15 cellular contexts compared by ENCODE assay signal in genomic region chr20:2315440-2315778, GRCh38. TPM values are rescaled to one million over a fixed set of nuclear protein-coding genes. Genes with fewer than 3 reads are reported as not detected.
A peak's percentile ranks its signal among the peaks of the same experiment; 100 is the strongest.
DNase-seq lines count a peak whose midpoint lies in the region; ATAC-seq and TF ChIP-seq lines count a peak whose summit lies in the region.
"Had no signal": no experiment of that assay in that cellular context is flagged by ENCODE, and none has a peak within 500 bp of the region (broad histone marks: within the 10 kb centered on the region; RNA-seq: fewer than 3 reads in every experiment).

No MANE protein-coding gene starts in this region.

- no peak overlapping the region for H3K4me2 ChIP-seq in mesenchymal stem cell (ENCODE audit: low read length, poor library complexity, severe bottlenecking)
- H3K4me2 ChIP-seq: BLaER1 had no signal

- no peak overlapping the region for H3K4ac ChIP-seq in mesenchymal stem cell (ENCODE audit: low read depth in 1 of 2, low read length in 2 of 2)

- no peak overlapping the region for H3K27ac Mint-ChIP-seq in natural killer cell treated with Interleukin-12 subunit alpha and Interleukin-12 subunit beta and Interleukin-15 and Interleukin-18, amount 100 ng/mL, for 72 hours
- H3K27ac Mint-ChIP-seq in natural killer cell (no peak overlapping the region), endodermal cell (no peak overlapping the region)
- H3K27ac Mint-ChIP-seq in dendritic cell treated with granulocyte-macrophage colony-stimulating factor and Interleukin-4, amounts not matched to agents 40 ng/mL and 50 ng/mL, for 4 days: peak overlapping the region; percentile 89

- H3K4me3 Mint-ChIP-seq in natural killer cell treated with Interleukin-12 subunit alpha and Interleukin-12 subunit beta and Interleukin-15 and Interleukin-18, amount 100 ng/mL, for 72 hours: no peak overlapping the region
- no peak overlapping the region for H3K4me3 Mint-ChIP-seq in natural killer cell
- no peak overlapping the region for H3K4me3 Mint-ChIP-seq in dendritic cell treated with granulocyte-macrophage colony-stimulating factor and Interleukin-4, amounts not matched to agents 40 ng/mL and 50 ng/mL, for 4 days
- H3K4me3 Mint-ChIP-seq in endodermal cell: no peak overlapping the region

- no peaks in the 10 kb centered on the region for H3K4me1 ChIP-seq in mesenchymal stem cell (ENCODE audit: control insufficient read depth, insufficient read depth, low read depth, low read length)
- no peaks in the 10 kb centered on the region for H3K4me1 ChIP-seq in upper lobe of right lung
- H3K4me1 ChIP-seq in endodermal cell (ENCODE audit: control insufficient read depth, insufficient read depth, low read length): no peaks in the 10 kb centered on the region
- H3K4me1 ChIP-seq: BLaER1 had no signal

- peaks cover 5 to 8% of the 10 kb centered on the region in 2 donors for H3K27me3 Mint-ChIP-seq in natural killer cell treated with Interleukin-12 subunit alpha and Interleukin-12 subunit beta and Interleukin-15 and Interleukin-18, amount 100 ng/mL, for 72 hours
- peaks cover 7 to 8% of the 10 kb centered on the region in 2 donors for H3K27me3 Mint-ChIP-seq in natural killer cell (ENCODE audit: low read depth in 2 of 2)
- no peaks in the 10 kb centered on the region for H3K27me3 Mint-ChIP-seq in dendritic cell treated with granulocyte-macrophage colony-stimulating factor and Interleukin-4, amounts not matched to agents 40 ng/mL and 50 ng/mL, for 4 days
- H3K27me3 Mint-ChIP-seq in endodermal cell (ENCODE audit: insufficient read depth): no peaks in the 10 kb centered on the region

- H3K4me1 Mint-ChIP-seq in natural killer cell treated with Interleukin-12 subunit alpha and Interleukin-12 subunit beta and Interleukin-15 and Interleukin-18, amount 100 ng/mL, for 72 hours (ENCODE audit: low read depth in 2 of 2): no peaks in the 10 kb centered on the region
- no peaks in the 10 kb centered on the region for H3K4me1 Mint-ChIP-seq in natural killer cell
- H3K4me1 Mint-ChIP-seq in dendritic cell treated with granulocyte-macrophage colony-stimulating factor and Interleukin-4, amounts not matched to agents 40 ng/mL and 50 ng/mL, for 4 days (ENCODE audit: low read depth): peaks cover 55% of the 10 kb centered on the region
- H3K4me1 Mint-ChIP-seq in endodermal cell: no peaks in the 10 kb centered on the region

- POLR2A ChIA-PET in HEK293T (lab: Yijun Ruan, JAX): no interaction called here

- H3K14ac ChIP-seq in mesenchymal stem cell (ENCODE audit: low read length in 2 of 2): no peak overlapping the region

- peak overlapping the region; percentile 50 for H3K9ac ChIP-seq in mesenchymal stem cell (ENCODE audit: low read length)
- no peak overlapping the region for H3K9ac ChIP-seq in endodermal cell (ENCODE audit: extremely low read depth, low read length, poor library complexity, severe bottlenecking)
- H3K9ac ChIP-seq: BLaER1 had no signal

- no peak overlapping the region for H2BK120ac ChIP-seq in mesenchymal stem cell (ENCODE audit: low read depth, low read length)

- no peaks in the 10 kb centered on the region for H3K9me3 Mint-ChIP-seq in natural killer cell treated with Interleukin-12 subunit alpha and Interleukin-12 subunit beta and Interleukin-15 and Interleukin-18, amount 100 ng/mL, for 72 hours
- H3K9me3 Mint-ChIP-seq in natural killer cell: peaks cover 0 to 2% of the 10 kb centered on the region in 2 donors
- H3K9me3 Mint-ChIP-seq in dendritic cell treated with granulocyte-macrophage colony-stimulating factor and Interleukin-4, amounts not matched to agents 40 ng/mL and 50 ng/mL, for 4 days: no peaks in the 10 kb centered on the region
- no peaks in the 10 kb centered on the region for H3K9me3 Mint-ChIP-seq in endodermal cell

- H2BK5ac ChIP-seq in mesenchymal stem cell (ENCODE audit: low read depth, low read length, poor library complexity, severe bottlenecking): no peak overlapping the region

- no peak for DNase-seq in natural killer cell treated with Interleukin-12 subunit alpha and Interleukin-12 subunit beta and Interleukin-15 and Interleukin-18, amount 100 ng/mL, for 72 hours (ENCODE audit: low spot score)
- DNase-seq in natural killer cell (no peak), mesenchymal stem cell (no peak), upper lobe of right lung (no peak), glomerular visceral epithelial cell (ENCODE audit: extremely low spot score) (no peak), endodermal cell (no peak), HEK293T (ENCODE audit: extremely low spot score) (no peak)
- DNase-seq: KG1, NCI-H1694, NCI-H524 treated with DMSO at 0.1 percent for 48 hours had no signal

- H2BK15ac ChIP-seq in mesenchymal stem cell (ENCODE audit: low read depth, poor library complexity, severe bottlenecking): no peak overlapping the region

- no peak overlapping the region for H4K91ac ChIP-seq in mesenchymal stem cell (ENCODE audit: low read length)

- no CpG with 5 or more reads among the region's 1 CpG for WGBS in mesenchymal stem cell
- WGBS in endodermal cell (ENCODE audit: insufficient coverage in 1 of 2, insufficient read length in 1 of 2), 2 experiments: 96% methylated on average over 1 of the region's 1 CpG; no CpG with 5 or more reads in 1 of the 2 experiments

- H3K27ac ChIP-seq in mesenchymal stem cell (ENCODE audit: low read length, poor library complexity, severe bottlenecking) (no peak overlapping the region), upper lobe of right lung (no peak overlapping the region), endodermal cell (ENCODE audit: low read depth, low read length) (no peak overlapping the region)
- H3K27ac ChIP-seq: BLaER1 had no signal

- peak overlapping the region in 1 of 2 experiments; percentile 32 for H3K4me3 ChIP-seq in mesenchymal stem cell (ENCODE audit: insufficient read depth in 1 of 2, low read depth in 1 of 2, low read length in 2 of 2)
- no peak overlapping the region for H3K4me3 ChIP-seq in upper lobe of right lung
- no peak overlapping the region for H3K4me3 ChIP-seq in endodermal cell (ENCODE audit: low read length)
- H3K4me3 ChIP-seq: BLaER1 had no signal

- peak; percentile 18 to 43 for ATAC-seq in natural killer cell treated with Interleukin-12 subunit alpha and Interleukin-12 subunit beta and Interleukin-15 and Interleukin-18, amount 100 ng/mL, for 72 hours
- ATAC-seq in natural killer cell: no peak
- peak; percentile 6 for ATAC-seq in upper lobe of right lung
- ATAC-seq: Panc1 had no signal

- intact Hi-C loops in natural killer cell (cut with micrococcal nuclease): no loop called here
- intact Hi-C loops in dendritic cell treated with granulocyte-macrophage colony-stimulating factor and Interleukin-4, amounts not matched to agents 40 ng/mL and 50 ng/mL, for 4 days (cut with micrococcal nuclease): no loop called here
- intact Hi-C loops in upper lobe of right lung (cut with DNase I): no loop called here

- no peak overlapping the region for H2AK5ac ChIP-seq in mesenchymal stem cell (ENCODE audit: low read length, severe bottlenecking)

- no peak for TF ChIP-seq CTCF in natural killer cell (IDR thresholded peaks at IDR 0.05)
- TF ChIP-seq CTCF in upper lobe of right lung (IDR thresholded peaks at IDR 0.05): no peak
- TF ChIP-seq CTCF in endodermal cell (conservative IDR thresholded peaks at IDR 0.05): no peak

- H3K27me3 ChIP-seq in mesenchymal stem cell (ENCODE audit: control insufficient read depth in 1 of 2, insufficient read depth in 1 of 2, low read length in 2 of 2) (peaks cover 0 to 10% of the 10 kb centered on the region in 2 experiments), upper lobe of right lung (peaks cover 8% of the 10 kb centered on the region), endodermal cell (ENCODE audit: control insufficient read depth, insufficient read depth, low read length, poor library complexity, severe bottlenecking) (no peaks in the 10 kb centered on the region)
- H3K27me3 ChIP-seq: BLaER1 had no signal

- no peaks in the 10 kb centered on the region for H3K36me3 Mint-ChIP-seq in natural killer cell treated with Interleukin-12 subunit alpha and Interleukin-12 subunit beta and Interleukin-15 and Interleukin-18, amount 100 ng/mL, for 72 hours
- H3K36me3 Mint-ChIP-seq in natural killer cell (no peaks in the 10 kb centered on the region), endodermal cell (ENCODE audit: low read depth) (no peaks in the 10 kb centered on the region)
- H3K36me3 Mint-ChIP-seq in dendritic cell treated with granulocyte-macrophage colony-stimulating factor and Interleukin-4, amounts not matched to agents 40 ng/mL and 50 ng/mL, for 4 days (ENCODE audit: low read depth): no peaks in the 10 kb centered on the region

- CTCF ChIA-PET in HEK293T (lab: Yijun Ruan, JAX): no interaction called here

- H3K18ac ChIP-seq in mesenchymal stem cell (ENCODE audit: low read depth in 1 of 2, low read length in 2 of 2): no peak overlapping the region

- H3K36me3 ChIP-seq in mesenchymal stem cell (ENCODE audit: control insufficient read depth in 1 of 2, insufficient read depth in 2 of 2, low read depth in 1 of 2, low read length in 2 of 2) (no peaks in the 10 kb centered on the region), upper lobe of right lung (no peaks in the 10 kb centered on the region), endodermal cell (ENCODE audit: control insufficient read depth, insufficient read depth, low read length) (no peaks in the 10 kb centered on the region)
- H3K36me3 ChIP-seq: BLaER1 had no signal

- H2BK12ac ChIP-seq in mesenchymal stem cell (ENCODE audit: low read length in 2 of 2): peak overlapping the region in 1 of 2 experiments; percentile 15

- H3K79me1 ChIP-seq in mesenchymal stem cell (replicated peaks; ENCODE audit: low read length, poor library complexity, severe bottlenecking): no peaks in the 10 kb centered on the region

- no peak overlapping the region for H4K8ac ChIP-seq in mesenchymal stem cell (ENCODE audit: low read length)

- no peak overlapping the region for H2AFZ ChIP-seq in mesenchymal stem cell (ENCODE audit: low read depth, low read length)

- H3K9me3 ChIP-seq in mesenchymal stem cell (ENCODE audit: control insufficient read depth, low read length) (peaks cover 3% of the 10 kb centered on the region), upper lobe of right lung (no peaks in the 10 kb centered on the region), endodermal cell (ENCODE audit: control insufficient read depth, low read length) (no peaks in the 10 kb centered on the region)

- H3K23ac ChIP-seq in mesenchymal stem cell (ENCODE audit: low read length in 2 of 2): no peak overlapping the region

TF ChIP-seq in HEK293T, 16 proteins besides CTCF, POLR2A, EP300 and RAD21 (continues in another document):
- TF ChIP-seq ELF4 (IDR thresholded peaks at IDR 0.05) (no peak), LEF1 (IDR thresholded peaks at IDR 0.05; ENCODE audit: borderline replicate concordance) (no peak), BHLHE40 (IDR thresholded peaks at IDR 0.05; ENCODE audit: borderline replicate concordance) (no peak), ZNF384 (IDR thresholded peaks at IDR 0.05) (no peak), TARDBP (IDR thresholded peaks at IDR 0.05) (no peak)

RNA-seq across cellular contexts. Expression of gene TGM3, which starts 19.6 kb away (rescaled TPM):
- total RNA-seq in natural killer cell treated with Interleukin-12 subunit alpha and Interleukin-12 subunit beta and Interleukin-15 and Interleukin-18, amount 100 ng/mL, for 72 hours: not detected
- total RNA-seq in natural killer cell (not detected), upper lobe of right lung (not detected), endodermal cell (under 1 TPM; 0.29 to 0.38 TPM)
- polyA plus RNA-seq in mesenchymal stem cell (2013, experiment 1 of 2): not detected
- polyA plus RNA-seq in mesenchymal stem cell (2013, experiment 2 of 2): not detected
- not detected for polyA plus RNA-seq in endodermal cell (2013, experiment 1 of 2)
- 0.21 TPM for polyA plus RNA-seq in endodermal cell (2013, experiment 2 of 2)
- total RNA-seq: Daoy, M059J had no signal

Comparison
In these comparisons a context has a peak if more than half of its experiments do, and no peak if none do; other contexts are left out.
1. ATAC-seq: peak in natural killer cell treated with Interleukin-12 subunit alpha and Interleukin-12 subunit beta and Interleukin-15 and Interleukin-18, amount 100 ng/mL, for 72 hours (2 of 2) and upper lobe of right lung (single experiment); none in natural killer cell (0 of 3).